ENCODE assay signal across 20 cellular contexts in genomic region chr16:13307255-13307654, GRCh38.
DNase-seq lines count a peak whose midpoint lies in the region; FAIRE-seq and TF ChIP-seq lines count a peak whose summit lies in the region.
"Had no signal": no experiment of that assay in that cellular context is flagged by ENCODE, and none has a peak within 500 bp of the region (broad histone marks: within the 10 kb centered on the region; RNA-seq: fewer than 3 reads in every experiment).

No MANE protein-coding gene starts in this region.

- no peaks in the 10 kb centered on the region for H3K9me3 ChIP-seq in breast epithelium
- H3K9me3 ChIP-seq in SJCRH30 (replicated peaks): no peaks in the 10 kb centered on the region
- H3K9me3 ChIP-seq: uterus had no signal

- no peaks in the 10 kb centered on the region for H3K9me3 Mint-ChIP-seq in MCF 10A (ENCODE audit: unreplicated experiment)
- H3K9me3 Mint-ChIP-seq: activated CD4-positive, alpha-beta T cell treated with anti-CD3 and anti-CD28 coated beads, Interleukin-2, amount 10 ng/mL, durations not matched to agents 7 days and 5 days; activated T-helper 17 cell treated with anti-CD3 and anti-CD28 coated beads, Interleukin-2, amount 50 U/mL, for 72 hours had no signal

- H3K27me3 Mint-ChIP-seq in MCF 10A (ENCODE audit: insufficient read depth, unreplicated experiment): no peaks in the 10 kb centered on the region
- H3K27me3 Mint-ChIP-seq: activated CD4-positive, alpha-beta T cell treated with anti-CD3 and anti-CD28 coated beads, Interleukin-2, amount 10 ng/mL, durations not matched to agents 7 days and 5 days had no signal

- intact Hi-C loops in MCF 10A (cut with micrococcal nuclease) (loop anchor here (10.0 kb wide), 1 partner anchor 98 kb away; no protein-coding TSS in a partner anchor), breast epithelium (cut with DNase I; ENCODE audit: low total_unique reads) (no loop called here)

- H3K36me3 Mint-ChIP-seq in MCF 10A (ENCODE audit: insufficient read depth, unreplicated experiment): no peaks in the 10 kb centered on the region
- H3K36me3 Mint-ChIP-seq: stimulated activated effector memory CD8-positive, alpha-beta T cell treated with anti-CD3 and anti-CD28 coated beads, Interleukin-12 subunit alpha, Interleukin-12 subunit beta, amount 100 ng/mL, for 72 hours had no signal

- no peaks in the 10 kb centered on the region for H3K27me3 ChIP-seq in breast epithelium
- no peaks in the 10 kb centered on the region for H3K27me3 ChIP-seq in SJCRH30
- H3K27me3 ChIP-seq: cardiac muscle cell, uterus had no signal

- CTCF ChIA-PET in MCF 10A (lab: Yijun Ruan, JAX): no interaction called here

- H3K36me3 ChIP-seq in breast epithelium (no peaks in the 10 kb centered on the region), SJCRH30 (no peaks in the 10 kb centered on the region)
- H3K36me3 ChIP-seq: cardiac muscle cell, uterus had no signal

- BruUV-seq in MCF 10A (replicated peaks; lab: Mats Ljungman, UMichigan): no TSS peak

- FAIRE-seq in urothelium cell line (lab: Jason Lieb, UNC): peak; percentile 79
- FAIRE-seq: endothelial cell of umbilical vein, GM18507 had no signal

- TF ChIP-seq CTCF in MCF 10A (IDR thresholded peaks at IDR 0.05; ENCODE audit: unreplicated experiment) (no peak), breast epithelium (IDR thresholded peaks at IDR 0.05) (no peak), foreskin fibroblast (IDR thresholded peaks at IDR 0.05; ENCODE audit: low read depth, low read length) (no peak)

- POLR2A ChIA-PET in MCF 10A (lab: Yijun Ruan, JAX): interaction anchor here (1.5 kb wide), 1 partner anchor 197 kb away, joined by 4 read pairs; no protein-coding TSS in a partner anchor

- H3K27ac Mint-ChIP-seq in MCF 10A (ENCODE audit: low read depth, unreplicated experiment): no peak overlapping the region
- H3K27ac Mint-ChIP-seq: activated CD4-positive, alpha-beta T cell treated with anti-CD3 and anti-CD28 coated beads, Interleukin-2, amount 10 ng/mL, durations not matched to agents 7 days and 5 days; activated T-helper 17 cell treated with anti-CD3 and anti-CD28 coated beads, Interleukin-2, amount 50 U/mL, for 72 hours; stimulated activated effector memory CD8-positive, alpha-beta T cell treated with anti-CD3 and anti-CD28 coated beads, Interleukin-12 subunit alpha, Interleukin-12 subunit beta, amount 100 ng/mL, for 72 hours; T-helper 1 cell treated with Interleukin-12 subunit alpha and Interleukin-12 subunit beta and Interleukin-4 antibody, amounts not matched to agents 30 μg/mL and 1 μg/mL, for 36 hours had no signal

- peaks cover 20% of the 10 kb centered on the region for H3K4me1 Mint-ChIP-seq in MCF 10A (ENCODE audit: insufficient read depth, unreplicated experiment)
- H3K4me1 Mint-ChIP-seq: activated CD4-positive, alpha-beta T cell treated with anti-CD3 and anti-CD28 coated beads, Interleukin-2, amount 10 ng/mL, durations not matched to agents 7 days and 5 days; activated T-helper 17 cell treated with anti-CD3 and anti-CD28 coated beads, Interleukin-2, amount 50 U/mL, for 72 hours; stimulated activated effector memory CD8-positive, alpha-beta T cell treated with anti-CD3 and anti-CD28 coated beads, Interleukin-12 subunit alpha, Interleukin-12 subunit beta, amount 100 ng/mL, for 72 hours had no signal

- DNase-seq in MCF 10A (ENCODE audit: unreplicated experiment) (peak; percentile 91), breast epithelium (ENCODE audit: low spot score in 2 of 2) (no peak), SJCRH30 (peak; percentile 72 to 75), foreskin fibroblast (peak; percentile 96 to 98), urothelium cell line (ENCODE audit: low spot score) (peak; percentile 86), DMS53 (lab: John Stamatoyannopoulos, UW) (no peak), NCI-H748 treated with DMSO at 0.1 percent for 48 hours (lab: John Stamatoyannopoulos, UW) (no peak), NCI-H1105 (lab: John Stamatoyannopoulos, UW) (no peak)
- DNase-seq: activated CD4-positive, alpha-beta T cell treated with anti-CD3 and anti-CD28 coated beads, Interleukin-2, amount 10 ng/mL, durations not matched to agents 7 days and 5 days; DMS79; NCI-H1694; posterior cingulate gyrus; stimulated activated CD4-positive, alpha-beta T cell treated with anti-CD3 and anti-CD28 coated beads, Interleukin-1b, Interleukin-23, amount 100 ng/mL, for 48 hours; uterus had no signal

- H3K27ac ChIP-seq in breast epithelium: no peak overlapping the region
- peak overlapping the region; percentile 70 for H3K27ac ChIP-seq in SJCRH30
- H3K27ac ChIP-seq: cardiac muscle cell, uterus had no signal

- no peaks in the 10 kb centered on the region for H3K4me1 ChIP-seq in breast epithelium
- peaks cover 19% of the 10 kb centered on the region for H3K4me1 ChIP-seq in SJCRH30
- H3K4me1 ChIP-seq: uterus had no signal

- no peak overlapping the region for H3K4me3 ChIP-seq in breast epithelium
- H3K4me3 ChIP-seq in SJCRH30: no peak overlapping the region
- no peak overlapping the region for H3K4me3 ChIP-seq in foreskin fibroblast (ENCODE audit: low read depth in 1 of 2, low read length in 2 of 2)
- H3K4me3 ChIP-seq: cardiac muscle cell, uterus had no signal

- TF ChIP-seq POLR2A in breast epithelium (IDR thresholded peaks at IDR 0.05): no peak

- peak overlapping the region; percentile 38 for H3K4me3 Mint-ChIP-seq in MCF 10A (ENCODE audit: unreplicated experiment)
- H3K4me3 Mint-ChIP-seq: activated CD4-positive, alpha-beta T cell treated with anti-CD3 and anti-CD28 coated beads, Interleukin-2, amount 10 ng/mL, durations not matched to agents 7 days and 5 days; activated T-helper 17 cell treated with anti-CD3 and anti-CD28 coated beads, Interleukin-2, amount 50 U/mL, for 72 hours; stimulated activated effector memory CD8-positive, alpha-beta T cell treated with anti-CD3 and anti-CD28 coated beads, Interleukin-12 subunit alpha, Interleukin-12 subunit beta, amount 100 ng/mL, for 72 hours; T-helper 1 cell treated with Interleukin-12 subunit alpha and Interleukin-12 subunit beta and Interleukin-4 antibody, amounts not matched to agents 30 μg/mL and 1 μg/mL, for 36 hours had no signal

Comparison
In these comparisons a context has a peak if more than half of its experiments do, and no peak if none do; other contexts are left out.
1. DNase-seq: peak in MCF 10A (single experiment), SJCRH30 (2 of 2), foreskin fibroblast (2 of 2) and urothelium cell line (single experiment); none in breast epithelium (0 of 2), DMS53 (single experiment), NCI-H748 treated with DMSO at 0.1 percent for 48 hours (single experiment) and NCI-H1105 (single experiment).